7 cellular contexts compared by ENCODE assay signal in the genomic region with DNA sequence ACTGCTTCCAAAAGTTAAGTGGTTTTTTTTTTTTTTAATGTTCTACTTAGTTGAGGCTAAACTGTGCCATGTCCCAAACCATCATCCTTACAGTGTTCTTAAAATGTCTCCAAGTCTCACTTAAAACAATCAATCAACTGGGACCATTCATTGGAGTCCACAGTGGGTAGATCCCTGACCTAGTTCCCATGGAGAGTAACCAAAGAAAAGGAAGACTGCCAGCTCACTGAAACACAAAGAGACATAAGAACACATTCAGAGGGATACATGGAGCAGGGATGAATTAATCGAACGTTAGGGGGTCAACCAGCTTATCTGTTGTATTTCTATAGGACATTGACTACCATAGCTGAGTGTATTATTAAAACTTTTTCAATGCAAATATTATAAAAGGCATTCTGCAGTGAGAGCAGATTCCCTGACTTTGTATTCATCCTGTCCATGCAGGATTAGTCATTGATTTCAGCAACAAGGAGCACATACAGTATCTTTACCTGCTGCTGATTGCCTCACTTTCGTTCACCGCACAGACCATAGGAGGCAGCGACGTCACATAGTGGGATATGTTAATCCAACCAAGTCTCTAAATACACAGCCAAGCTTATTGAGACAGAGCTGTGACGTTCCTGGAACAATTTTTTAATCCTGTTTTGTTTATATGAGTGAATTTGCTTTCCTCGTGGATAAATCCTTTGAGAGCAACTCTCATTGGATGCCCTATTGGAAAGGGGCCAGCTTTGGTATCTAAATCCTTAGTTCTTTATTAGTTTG.
A peak's percentile ranks its signal among the peaks of the same experiment; 100 is the strongest.
DNase-seq lines count a peak whose midpoint lies in the region; ATAC-seq and TF ChIP-seq lines count a peak whose summit lies in the region.

No MANE protein-coding gene starts in this region.

- no peaks in the 10 kb centered on the region for H3K27me3 ChIP-seq in neural cell (ENCODE audit: insufficient read depth, low read depth, low read length)

- TF ChIP-seq EP300 in neural cell (conservative IDR thresholded peaks at IDR 0.05; ENCODE audit: poor library complexity, severe bottlenecking), result no peak

- H3K4me3 ChIP-seq in GM12865 (ENCODE audit: low read depth, low read length) (peak overlapping the region; percentile 25; the same call in 1 of the 2 replicates), neural cell (ENCODE audit: low read length) (no peak overlapping the region)

- H3F3A ChIP-seq in neural cell (ENCODE audit: insufficient read depth, low read length, poor library complexity, severe bottlenecking), result no peaks in the 10 kb centered on the region

- H3K36me3 ChIP-seq in neural cell (ENCODE audit: insufficient read depth, low read length), result no peaks in the 10 kb centered on the region

- DNase-seq in GM12865 (ENCODE audit: low read depth), result no peak
- peak; percentile 69 for DNase-seq in NCI-H226
- peak; percentile 53 for DNase-seq in ecto neural progenitor cell (ENCODE audit: low spot score)
- DNase-seq in activated gamma-delta T cell treated with Interleukin-2 at 50 U/mL for 16 hours, result no peak
- no peak for DNase-seq in epidermal melanocyte (ENCODE audit: insufficient read length, low spot score)

- H3K27ac ChIP-seq in neural cell (ENCODE audit: low read length), result no peak overlapping the region

- H3K9ac ChIP-seq in neural cell (ENCODE audit: low read length), result no peak overlapping the region

- no peaks in the 10 kb centered on the region for H4K20me1 ChIP-seq in neural cell (ENCODE audit: insufficient read depth)

- no peaks in the 10 kb centered on the region for H3K9me2 ChIP-seq in neural cell (ENCODE audit: insufficient read depth, low read length)

- no peaks in the 10 kb centered on the region for H3K79me2 ChIP-seq in neural cell (replicated peaks; ENCODE audit: insufficient read depth, low read length)

- peak; percentile 13 for TF ChIP-seq RAD21 in neural cell (conservative IDR thresholded peaks at IDR 0.05)

- no peak overlapping the region for H2AFZ ChIP-seq in neural cell (ENCODE audit: low read depth, low read length)

- no peak for ATAC-seq in HG03565 (IDR thresholded peaks at IDR 0.05; ENCODE audit: unreplicated experiment)

- TF ChIP-seq CTCF in GM12865 (IDR thresholded peaks at IDR 0.05; ENCODE audit: insufficient read depth, low read depth, low read length, missing control alignments) (no peak), neural cell (IDR thresholded peaks at IDR 0.05; ENCODE audit: poor library complexity, severe bottlenecking) (no peak)

- H3K9me3 ChIP-seq in neural cell (ENCODE audit: low read length), result no peaks in the 10 kb centered on the region

- H3K4me2 ChIP-seq in neural cell (ENCODE audit: low read length), result no peak overlapping the region

TF ChIP-seq in neural cell, 6 proteins besides CTCF, POLR2A, EP300 and RAD21:
- TF ChIP-seq SMC3 (conservative IDR thresholded peaks at IDR 0.05; ENCODE audit: poor library complexity) (no peak), TAF1 (IDR thresholded peaks at IDR 0.05; ENCODE audit: low read depth) (no peak), POLR2AphosphoS5 (IDR thresholded peaks at IDR 0.05) (no peak), EZH2 (IDR thresholded peaks at IDR 0.05; ENCODE audit: borderline replicate concordance, insufficient read depth, low read length, poor library complexity, severe bottlenecking) (no peak), MXI1 (conservative IDR thresholded peaks at IDR 0.05; ENCODE audit: poor library complexity, severe bottlenecking) (no peak)
- TF ChIP-seq, protein P1, sequence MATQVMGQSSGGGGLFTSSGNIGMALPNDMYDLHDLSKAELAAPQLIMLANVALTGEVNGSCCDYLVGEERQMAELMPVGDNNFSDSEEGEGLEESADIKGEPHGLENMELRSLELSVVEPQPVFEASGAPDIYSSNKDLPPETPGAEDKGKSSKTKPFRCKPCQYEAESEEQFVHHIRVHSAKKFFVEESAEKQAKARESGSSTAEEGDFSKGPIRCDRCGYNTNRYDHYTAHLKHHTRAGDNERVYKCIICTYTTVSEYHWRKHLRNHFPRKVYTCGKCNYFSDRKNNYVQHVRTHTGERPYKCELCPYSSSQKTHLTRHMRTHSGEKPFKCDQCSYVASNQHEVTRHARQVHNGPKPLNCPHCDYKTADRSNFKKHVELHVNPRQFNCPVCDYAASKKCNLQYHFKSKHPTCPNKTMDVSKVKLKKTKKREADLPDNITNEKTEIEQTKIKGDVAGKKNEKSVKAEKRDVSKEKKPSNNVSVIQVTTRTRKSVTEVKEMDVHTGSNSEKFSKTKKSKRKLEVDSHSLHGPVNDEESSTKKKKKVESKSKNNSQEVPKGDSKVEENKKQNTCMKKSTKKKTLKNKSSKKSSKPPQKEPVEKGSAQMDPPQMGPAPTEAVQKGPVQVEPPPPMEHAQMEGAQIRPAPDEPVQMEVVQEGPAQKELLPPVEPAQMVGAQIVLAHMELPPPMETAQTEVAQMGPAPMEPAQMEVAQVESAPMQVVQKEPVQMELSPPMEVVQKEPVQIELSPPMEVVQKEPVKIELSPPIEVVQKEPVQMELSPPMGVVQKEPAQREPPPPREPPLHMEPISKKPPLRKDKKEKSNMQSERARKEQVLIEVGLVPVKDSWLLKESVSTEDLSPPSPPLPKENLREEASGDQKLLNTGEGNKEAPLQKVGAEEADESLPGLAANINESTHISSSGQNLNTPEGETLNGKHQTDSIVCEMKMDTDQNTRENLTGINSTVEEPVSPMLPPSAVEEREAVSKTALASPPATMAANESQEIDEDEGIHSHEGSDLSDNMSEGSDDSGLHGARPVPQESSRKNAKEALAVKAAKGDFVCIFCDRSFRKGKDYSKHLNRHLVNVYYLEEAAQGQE (IDR thresholded peaks at IDR 0.05; ENCODE audit: borderline replicate concordance), result no peak
TF ChIP-seq in neural cell: peak in this region for 0.

Comparison
In these comparisons a context has a peak if more than half of its experiments do, and no peak if none do; other contexts are left out.
1. DNase-seq: peak in NCI-H226 (single experiment) and ecto neural progenitor cell (single experiment); none in GM12865 (single experiment), activated gamma-delta T cell treated with Interleukin-2 at 50 U/mL for 16 hours (single experiment) and epidermal melanocyte (single experiment).